Comparison of ENCODE assay signal across 7 cellular contexts in the genomic region with DNA sequence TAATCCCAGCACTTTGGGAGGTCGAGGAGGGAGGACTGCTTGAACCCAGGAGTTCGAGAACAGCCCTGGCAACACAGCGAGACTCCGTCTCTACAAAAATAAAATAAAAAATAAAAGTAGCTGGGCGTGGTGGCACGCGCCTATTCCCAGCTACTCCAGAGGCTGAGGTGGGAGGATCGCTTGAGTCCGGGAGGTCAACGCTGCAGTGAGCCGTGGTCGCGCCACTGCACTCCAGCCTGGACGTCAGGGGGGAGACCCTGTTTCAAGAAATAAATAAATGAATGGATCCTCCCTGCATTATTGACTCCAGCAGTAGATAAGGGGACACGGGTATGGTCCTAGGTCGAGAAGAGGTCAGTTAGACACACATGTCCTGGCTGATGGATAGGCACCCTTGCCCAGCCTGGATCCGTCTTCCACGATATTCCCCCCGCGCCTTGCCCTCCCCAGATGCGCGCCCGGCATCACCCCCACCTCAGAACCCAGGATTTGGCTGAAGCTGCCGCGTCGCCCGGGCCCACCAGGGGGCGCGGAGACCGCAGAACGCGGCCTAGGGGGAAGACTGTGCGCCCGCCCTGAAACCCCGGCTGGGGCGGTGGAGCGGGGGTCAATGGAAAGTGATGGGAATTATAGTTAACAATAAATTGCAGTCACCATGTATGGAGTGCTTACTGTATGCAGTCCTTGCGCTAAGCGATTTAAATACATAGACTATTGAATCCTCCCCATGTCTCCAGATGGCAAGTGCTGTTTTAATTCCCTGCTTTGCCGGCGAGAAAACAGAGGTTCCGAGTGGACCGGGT. TPM values are rescaled to one million over a fixed set of nuclear protein-coding genes. Genes with fewer than 3 reads are reported as not detected.
DNase-seq lines count a peak whose midpoint lies in the region; ATAC-seq and TF ChIP-seq lines count a peak whose summit lies in the region.

No MANE protein-coding gene starts in this region.

- no peaks in the 10 kb centered on the region for H3K27me3 ChIP-seq in MM.1S (replicated peaks; ENCODE audit: insufficient read depth, low read length)
- no peaks in the 10 kb centered on the region for H3K27me3 ChIP-seq in cardiac muscle cell
- no peaks in the 10 kb centered on the region for H3K27me3 ChIP-seq in tibial nerve

- no peaks in the 10 kb centered on the region for H3K9me3 Mint-ChIP-seq in activated naive CD8-positive, alpha-beta T cell treated with anti-CD3 and anti-CD28 coated beads, Interleukin-2, amount 10 ng/mL, durations not matched to agents 7 days and 5 days
- no peaks in the 10 kb centered on the region for H3K9me3 Mint-ChIP-seq in osteocyte (ENCODE audit: unreplicated experiment)

- H4K20me1 ChIP-seq in MM.1S (ENCODE audit: insufficient read depth, low read length), result no peaks in the 10 kb centered on the region

- no peaks in the 10 kb centered on the region for H3K9me3 ChIP-seq in MM.1S (replicated peaks; ENCODE audit: insufficient read depth, low read length)
- no peaks in the 10 kb centered on the region for H3K9me3 ChIP-seq in cardiac muscle cell (ENCODE audit: low read depth)
- H3K9me3 ChIP-seq in tibial nerve, result no peaks in the 10 kb centered on the region

- peak overlapping the region; percentile 87 for H3K4me3 Mint-ChIP-seq in activated naive CD8-positive, alpha-beta T cell treated with anti-CD3 and anti-CD28 coated beads, Interleukin-2, amount 10 ng/mL, durations not matched to agents 7 days and 5 days
- peak overlapping the region; percentile 78 for H3K4me3 Mint-ChIP-seq in osteocyte (ENCODE audit: unreplicated experiment)

- peak overlapping the region; percentile 68; the same call in 1 of the 2 replicates for H3K9ac ChIP-seq in MM.1S (ENCODE audit: low read length)

- H3K27me3 Mint-ChIP-seq in activated naive CD8-positive, alpha-beta T cell treated with anti-CD3 and anti-CD28 coated beads, Interleukin-2, amount 10 ng/mL, durations not matched to agents 7 days and 5 days, result no peaks in the 10 kb centered on the region
- H3K27me3 Mint-ChIP-seq in osteocyte (ENCODE audit: unreplicated experiment), result no peaks in the 10 kb centered on the region

- H3K4me1 ChIP-seq in MM.1S (ENCODE audit: low read length) (peaks cover 20% of the 10 kb centered on the region), cardiac muscle cell (ENCODE audit: low read depth) (no peaks in the 10 kb centered on the region), tibial nerve (peaks cover 0 to 49% (median 38%) of the 10 kb centered on the region in 4 donors)

- peak overlapping the region; percentile 99 for H3K4me2 ChIP-seq in MM.1S (ENCODE audit: low read depth, low read length)

- peak overlapping the region; percentile 88 for H3K4me3 ChIP-seq in MM.1S (ENCODE audit: low read length)
- peak overlapping the region; percentile 33 for H3K4me3 ChIP-seq in cardiac muscle cell
- H3K4me3 ChIP-seq in tibial nerve, result peak overlapping the region; percentile 53 to 81 (median 60)

- ATAC-seq in activated naive CD8-positive, alpha-beta T cell treated with anti-CD3 and anti-CD28 coated beads, Interleukin-2, amount 10 ng/mL, durations not matched to agents 7 days and 5 days (ENCODE audit: low read depth), result peak; percentile 32

- TF ChIP-seq EP300 in tibial nerve (IDR thresholded peaks at IDR 0.05), result peak; percentile 67 to 74

- H3K4me1 Mint-ChIP-seq in activated naive CD8-positive, alpha-beta T cell treated with anti-CD3 and anti-CD28 coated beads, Interleukin-2, amount 10 ng/mL, durations not matched to agents 7 days and 5 days, result peaks cover 28% of the 10 kb centered on the region
- peaks cover 44% of the 10 kb centered on the region for H3K4me1 Mint-ChIP-seq in osteocyte (ENCODE audit: unreplicated experiment)

- POLR2A ChIA-PET in activated naive CD8-positive, alpha-beta T cell treated with anti-CD3 and anti-CD28 coated beads, Interleukin-2, amount 10 ng/mL, durations not matched to agents 7 days and 5 days (lab: Charles Lee), result interaction anchor here (0.6 to 8.6 kb wide), 8 partner anchors 11 to 189 kb away, joined by 3 to 361 read pairs (median 6); a partner anchor contains a TSS

- peak overlapping the region; percentile 99 for H2AFZ ChIP-seq in MM.1S (ENCODE audit: low read length)

- no peaks in the 10 kb centered on the region for H3K36me3 Mint-ChIP-seq in activated naive CD8-positive, alpha-beta T cell treated with anti-CD3 and anti-CD28 coated beads, Interleukin-2, amount 10 ng/mL, durations not matched to agents 7 days and 5 days
- H3K36me3 Mint-ChIP-seq in osteocyte (ENCODE audit: unreplicated experiment), result no peaks in the 10 kb centered on the region

- H3K27ac Mint-ChIP-seq in activated naive CD8-positive, alpha-beta T cell treated with anti-CD3 and anti-CD28 coated beads, Interleukin-2, amount 10 ng/mL, durations not matched to agents 7 days and 5 days, result peak overlapping the region; percentile 94
- H3K27ac Mint-ChIP-seq in osteocyte (ENCODE audit: unreplicated experiment), result peak overlapping the region; percentile 98

- H3K36me3 ChIP-seq in MM.1S (replicated peaks; ENCODE audit: insufficient read depth, low read length) (no peaks in the 10 kb centered on the region), cardiac muscle cell (no peaks in the 10 kb centered on the region), tibial nerve (no peaks in the 10 kb centered on the region)

- H3K79me2 ChIP-seq in MM.1S (ENCODE audit: low read length), result no peaks in the 10 kb centered on the region

- peak; percentile 96 for TF ChIP-seq CTCF in GM13977 (IDR thresholded peaks at IDR 0.05; ENCODE audit: extremely low read depth, insufficient read depth, missing control alignments)
- peak; percentile 97 for TF ChIP-seq CTCF in MM.1S (IDR thresholded peaks at IDR 0.05; ENCODE audit: low read length)
- peak; percentile 92 for TF ChIP-seq CTCF in cardiac muscle cell (IDR thresholded peaks at IDR 0.05; ENCODE audit: low read depth, low read length)
- TF ChIP-seq CTCF in osteocyte (IDR thresholded peaks at IDR 0.05), result peak; percentile 98
- peak; percentile 95 to 98 (median 97) for TF ChIP-seq CTCF in tibial nerve (IDR thresholded peaks at IDR 0.05)

- peak; percentile 82 for DNase-seq in GM13977 (ENCODE audit: low spot score)
- peak; percentile 72 for DNase-seq in MM.1S
- peak; percentile 60 for DNase-seq in SKM-1 (lab: John Stamatoyannopoulos, UW; ENCODE audit: unreplicated experiment)
- peak; percentile 92 for DNase-seq in activated naive CD8-positive, alpha-beta T cell treated with anti-CD3 and anti-CD28 coated beads, Interleukin-2, amount 10 ng/mL, durations not matched to agents 7 days and 5 days
- peak; percentile 83 to 84 for DNase-seq in cardiac muscle cell (ENCODE audit: low read depth in 1 of 2, low spot score in 1 of 2)
- peak; percentile 94 for DNase-seq in osteocyte (ENCODE audit: extremely low spot score, unreplicated experiment)
- peak in 1 of 2 donors; percentile 78 for DNase-seq in tibial nerve (ENCODE audit: low spot score in 2 of 2)

- 8 to 10% methylated on average over 43 of the region's 43 CpGs for WGBS in tibial nerve, 2 donors

- H3K27ac ChIP-seq in MM.1S (ENCODE audit: low read length), result no peak overlapping the region
- H3K27ac ChIP-seq in cardiac muscle cell, result no peak overlapping the region
- H3K27ac ChIP-seq in tibial nerve, result peak overlapping the region; percentile 93 to 98 (median 94)

- peaks cover 9% of the 10 kb centered on the region; the same call in 1 of the 2 replicates for H3F3A ChIP-seq in MM.1S (ENCODE audit: insufficient read depth, low read length)

- in situ Hi-C loops in GM13977 (cut with MboI; ENCODE audit: low pct_unique_long_range_greater_than_20kb, low sequenced_read_pairs, unreplicated experiment), result no loop called here

- no peak for TF ChIP-seq POLR2A in tibial nerve (IDR thresholded peaks at IDR 0.05)

- no peaks in the 10 kb centered on the region for H3K9me2 ChIP-seq in MM.1S (replicated peaks; ENCODE audit: insufficient read depth, low read length)

RNA-seq across cellular contexts. Expression of a gene that starts 2.1 kb away (rescaled TPM):
- 10 to 100 TPM; 20.0 to 20.3 TPM for total RNA-seq in activated naive CD8-positive, alpha-beta T cell treated with anti-CD3 and anti-CD28 coated beads, Interleukin-2, amount 10 ng/mL, durations not matched to agents 7 days and 5 days
- 28.5 and 54.4 TPM in 2 replicates for total RNA-seq in cardiac muscle cell
- polyA plus RNA-seq in cardiac muscle cell, result 31.1 and 41.6 TPM in 2 replicates
- 24.6 and 26.8 TPM in 2 replicates for total RNA-seq in osteocyte
- total RNA-seq in tibial nerve, result 100 to 1,000 TPM in 1 of 4 donors, 10 to 100 TPM in 3; 27.3 to 109 (median 50.2) TPM

RNA-seq across cellular contexts. Expression of a gene that starts 13.9 kb away (rescaled TPM):
- 10 to 100 TPM; 82.7 to 84.6 TPM for total RNA-seq in activated naive CD8-positive, alpha-beta T cell treated with anti-CD3 and anti-CD28 coated beads, Interleukin-2, amount 10 ng/mL, durations not matched to agents 7 days and 5 days
- total RNA-seq in cardiac muscle cell (57.6 and 103 TPM in 2 replicates), osteocyte (141 and 158 TPM in 2 replicates), tibial nerve (100 to 1,000 TPM; 421 to 676 (median 613) TPM)
- polyA plus RNA-seq in cardiac muscle cell, result 37.2 and 48.3 TPM in 2 replicates

RNA-seq across cellular contexts. Expression of a gene that starts 24.2 kb away (rescaled TPM):
- 100 to 1,000 TPM; 170 to 181 TPM for total RNA-seq in activated naive CD8-positive, alpha-beta T cell treated with anti-CD3 and anti-CD28 coated beads, Interleukin-2, amount 10 ng/mL, durations not matched to agents 7 days and 5 days
- total RNA-seq in cardiac muscle cell (1,316 and 1,694 TPM in 2 replicates), osteocyte (235 TPM in 2 replicates), tibial nerve (100 to 1,000 TPM; 129 to 182 (median 163) TPM)
- polyA plus RNA-seq in cardiac muscle cell, result 1,469 and 1,719 TPM in 2 replicates

RNA-seq across cellular contexts. Expression of a gene that starts 24.5 kb away (rescaled TPM):
- 10 to 100 TPM in 1 of 2 experiments, 1 to 10 TPM in 1; 5.8 to 10.8 TPM for total RNA-seq in activated naive CD8-positive, alpha-beta T cell treated with anti-CD3 and anti-CD28 coated beads, Interleukin-2, amount 10 ng/mL, durations not matched to agents 7 days and 5 days
- total RNA-seq in cardiac muscle cell (0.63 TPM in 1 of 2 replicates, not detected in the other), osteocyte (8.2 and 8.4 TPM in 2 replicates), tibial nerve (1 to 10 TPM in 1 of 4 donors, not detected in 3; 4.8 TPM)
- polyA plus RNA-seq in cardiac muscle cell, result 15.0 and 19.0 TPM in 2 replicates

RNA-seq across cellular contexts. Expression of a gene that starts 25.8 kb away (rescaled TPM):
- total RNA-seq in activated naive CD8-positive, alpha-beta T cell treated with anti-CD3 and anti-CD28 coated beads, Interleukin-2, amount 10 ng/mL, durations not matched to agents 7 days and 5 days, result not detected
- not detected in 2 replicates for total RNA-seq in cardiac muscle cell
- not detected in 2 replicates for polyA plus RNA-seq in cardiac muscle cell
- not detected in 2 replicates for total RNA-seq in osteocyte
- total RNA-seq in tibial nerve, result under 1 TPM in 1 of 4 donors, not detected in 3; 0.21 TPM

Comparison
In these comparisons a context has a peak if more than half of its experiments do, and no peak if none do; other contexts are left out.
1. H3K27ac ChIP-seq: peak in tibial nerve (4 of 4); none in MM.1S (single experiment) and cardiac muscle cell (single experiment).
2. H3K4me3 ChIP-seq: peak in every context shown above with its lines; median percentile 88 in MM.1S; 60 in tibial nerve; 33 in cardiac muscle cell.
3. Peak in every context shown above with its lines, with median percentiles within 50 percentile points of each other: CTCF ChIP-seq.